Comparison of ENCODE assay signal across 8 cellular contexts in genomic region chr12:57846285-57846576, GRCh38. TPM values are rescaled to one million over a fixed set of nuclear protein-coding genes. Genes with fewer than 3 reads are reported as not detected.
DNase-seq lines count a peak whose midpoint lies in the region; ATAC-seq, FAIRE-seq and TF ChIP-seq lines count a peak whose summit lies in the region.

No MANE protein-coding gene starts in this region.

- no peaks in the 10 kb centered on the region for H3K9me2 ChIP-seq in DOHH2 (replicated peaks; ENCODE audit: control insufficient read depth, low read length)

- H3K27ac Mint-ChIP-seq in neural progenitor cell = no peak overlapping the region

- no TSS peak for BruUV-seq in endothelial cell of umbilical vein (replicated peaks; lab: Mats Ljungman, UMichigan)

- H3K27me3 ChIP-seq in DOHH2 (ENCODE audit: control insufficient read depth, low read length) (peaks cover 22% of the 10 kb centered on the region), endothelial cell of umbilical vein (ENCODE audit: control insufficient read depth in 2 of 2, insufficient read depth in 2 of 2, low read length in 2 of 2) (peaks cover 4% of the 10 kb centered on the region in 2 experiments), neural progenitor cell (peaks cover under 1% of the 10 kb centered on the region)

- H2AFZ ChIP-seq in endothelial cell of umbilical vein (ENCODE audit: low read depth, low read length) = peak overlapping the region; percentile 53
- peak overlapping the region; percentile 98 for H2AFZ ChIP-seq in neural progenitor cell (replicated peaks)

- peaks cover 50% of the 10 kb centered on the region for H3K79me2 ChIP-seq in DOHH2 (ENCODE audit: control insufficient read depth, low read length)
- peaks cover 50% of the 10 kb centered on the region for H3K79me2 ChIP-seq in endothelial cell of umbilical vein (ENCODE audit: control insufficient read depth, insufficient read depth, low read length)
- H3K79me2 ChIP-seq in neural progenitor cell (ENCODE audit: low read depth) = peaks cover 51% of the 10 kb centered on the region

- H3K4me2 ChIP-seq in DOHH2 (ENCODE audit: low read length) (peak overlapping the region; percentile 72), endothelial cell of umbilical vein (ENCODE audit: insufficient read depth, low read length) (peak overlapping the region; percentile 27), neural progenitor cell (peak overlapping the region; percentile 80)

- H3F3A ChIP-seq in DOHH2 (ENCODE audit: control insufficient read depth, insufficient read depth) (0 out of 2 replicates have a peak, but pooled peaks cover 3% of the 10 kb centered on the region), neural progenitor cell (ENCODE audit: low read depth) (peaks cover 41% of the 10 kb centered on the region)

- no peaks in the 10 kb centered on the region for H3K36me3 Mint-ChIP-seq in neural progenitor cell

- ATAC-seq in GM21526 (IDR thresholded peaks at IDR 0.05; ENCODE audit: low FRiP score, unreplicated experiment) (no peak), HG03196 (IDR thresholded peaks at IDR 0.05; ENCODE audit: unreplicated experiment) (no peak)

- POLR2A ChIA-PET in endothelial cell of umbilical vein (lab: Charles Lee) = interaction anchor here (0.6 to 2.5 kb wide), 8 partner anchors 10 to 59 kb away, joined by 3 to 18 read pairs (median 8); no protein-coding TSS in a partner anchor

- H3K4me1 ChIP-seq in DOHH2 (ENCODE audit: control insufficient read depth, low read length) (peaks cover 51% of the 10 kb centered on the region), endothelial cell of umbilical vein (ENCODE audit: control insufficient read depth, extremely low read depth, insufficient read depth, low read length) (peaks cover 27% of the 10 kb centered on the region), neural progenitor cell (peaks cover 37% of the 10 kb centered on the region)

- H3K36me3 ChIP-seq in DOHH2 (ENCODE audit: control insufficient read depth, low read length) = peaks cover 7% of the 10 kb centered on the region; the same call in 1 of the 2 replicates
- no peaks in the 10 kb centered on the region for H3K36me3 ChIP-seq in endothelial cell of umbilical vein (ENCODE audit: control insufficient read depth in 2 of 2, extremely low read depth in 1 of 2, insufficient read depth in 2 of 2, low read length in 2 of 2)
- no peaks in the 10 kb centered on the region for H3K36me3 ChIP-seq in neural progenitor cell

- peaks cover 48% of the 10 kb centered on the region for H3K4me1 Mint-ChIP-seq in neural progenitor cell

- dilution Hi-C loops in endothelial cell of umbilical vein (cut with MboI; ENCODE audit: extremely low pct_ligation_motif_present, low sequenced_read_pairs) = no loop called here

- peak overlapping the region; percentile 92 for H3K4me3 Mint-ChIP-seq in neural progenitor cell

- no peaks in the 10 kb centered on the region for H3K9me3 ChIP-seq in DOHH2 (ENCODE audit: control insufficient read depth, insufficient read depth, low read length)
- no peaks in the 10 kb centered on the region for H3K9me3 ChIP-seq in endothelial cell of umbilical vein (replicated peaks; ENCODE audit: control insufficient read depth, insufficient read depth, low read length)
- H3K9me3 ChIP-seq in neural progenitor cell (ENCODE audit: low read depth) = no peaks in the 10 kb centered on the region

- H3K27me3 Mint-ChIP-seq in neural progenitor cell (ENCODE audit: insufficient read depth, low read depth) = peaks cover 7% of the 10 kb centered on the region

- FAIRE-seq in endothelial cell of umbilical vein (lab: Jason Lieb, UNC) (no peak), urothelium cell line (lab: Jason Lieb, UNC) (no peak)

- H3K9me3 Mint-ChIP-seq in neural progenitor cell = no peaks in the 10 kb centered on the region

- H3K4me3 ChIP-seq in DOHH2 (ENCODE audit: low read length) (peak overlapping the region; percentile 86), HFF-Myc (replicated peaks; ENCODE audit: low read depth, low read length) (peak overlapping the region; percentile 94), endothelial cell of umbilical vein (replicated peaks in 1 of 3; ENCODE audit: insufficient read depth in 1 of 3, low read depth in 1 of 3, low read length in 3 of 3) (peak overlapping the region; percentile 88 to 100 (median 93)), neural progenitor cell (peak overlapping the region; percentile 95)

- no peak for DNase-seq in HFF-Myc (ENCODE audit: extremely low read depth, low read depth)
- no peak for DNase-seq in endothelial cell of umbilical vein (ENCODE audit: low read depth, low spot score)
- no peak for DNase-seq in neural progenitor cell (ENCODE audit: low spot score)
- DNase-seq in urothelium cell line (ENCODE audit: low spot score) = no peak

- H3K27ac ChIP-seq in DOHH2 (ENCODE audit: low read depth, low read length) = peak overlapping the region; percentile 79
- peak overlapping the region; percentile 85 for H3K27ac ChIP-seq in endothelial cell of umbilical vein (ENCODE audit: insufficient read depth, low read depth, low read length)
- peak overlapping the region; percentile 100 for H3K27ac ChIP-seq in neural progenitor cell

- H3K9me1 ChIP-seq in endothelial cell of umbilical vein (replicated peaks; ENCODE audit: control insufficient read depth, extremely low read depth, insufficient read depth, low read length) = no peaks in the 10 kb centered on the region

- TF ChIP-seq CTCF in DOHH2 (IDR thresholded peaks at IDR 0.05; ENCODE audit: low read depth, low read length, poor library complexity, severe bottlenecking) = no peak
- no peak for TF ChIP-seq CTCF in HFF-Myc (IDR thresholded peaks at IDR 0.05; ENCODE audit: low read depth, low read length, missing control alignments)
- no peak for TF ChIP-seq CTCF in endothelial cell of umbilical vein (IDR thresholded peaks at IDR 0.05; ENCODE audit: extremely low read depth in 1 of 2, insufficient read depth in 1 of 2, low read depth in 1 of 2, low read length in 2 of 2)
- TF ChIP-seq CTCF in neural progenitor cell (IDR thresholded peaks at IDR 0.05) = no peak

- H3K9ac ChIP-seq in endothelial cell of umbilical vein (replicated peaks; ENCODE audit: extremely low read depth, insufficient read depth, low read length) (peak overlapping the region; percentile 84), neural progenitor cell (peak overlapping the region; percentile 98)

- intact Hi-C loops in endothelial cell of umbilical vein (cut with micrococcal nuclease) = loop anchor here (1.0 kb wide), 3 partner anchors 15 to 74 kb away; partner anchors contain the start of genes EEF1AKMT3 and METTL1

- H4K20me1 ChIP-seq in DOHH2 (ENCODE audit: control insufficient read depth, insufficient read depth, low read depth, low read length) = peaks cover 21% of the 10 kb centered on the region
- H4K20me1 ChIP-seq in endothelial cell of umbilical vein (replicated peaks; ENCODE audit: control insufficient read depth, extremely low read depth, insufficient read depth, low read length) = peaks cover 10% of the 10 kb centered on the region
- H4K20me1 ChIP-seq in neural progenitor cell (ENCODE audit: low read depth) = peaks cover 47% of the 10 kb centered on the region

- CTCF ChIA-PET in endothelial cell of umbilical vein (lab: Charles Lee) = interaction anchor here (0.8 to 4.5 kb wide), 7 partner anchors 10 to 57 kb away, joined by 5 to 23 read pairs (median 7); no protein-coding TSS in a partner anchor

- peak; percentile 19; the same call in 1 of the 2 replicates for TF ChIP-seq POLR2A in Raji (IDR thresholded peaks at IDR 0.05; ENCODE audit: insufficient read depth, low read depth, low read length)
- TF ChIP-seq POLR2A in endothelial cell of umbilical vein (IDR thresholded peaks at IDR 0.05; ENCODE audit: low read depth, low read length) = no peak

TF ChIP-seq in endothelial cell of umbilical vein, 7 proteins besides CTCF, POLR2A, EP300 and RAD21:
- TF ChIP-seq GATA2 (IDR thresholded peaks at IDR 0.05; ENCODE audit: insufficient read depth, insufficient read length, low read depth, low read length) (no peak), MAX (IDR thresholded peaks at IDR 0.05; ENCODE audit: insufficient read depth, insufficient read length) (no peak), POLR2AphosphoS5 (IDR thresholded peaks at IDR 0.05; ENCODE audit: insufficient read depth, low read depth, low read length) (no peak), EZH2 (IDR thresholded peaks at IDR 0.05; ENCODE audit: borderline replicate concordance, low read depth, low read length, severe bottlenecking) (no peak), FOS (IDR thresholded peaks at IDR 0.05; ENCODE audit: borderline replicate concordance, insufficient read depth, low read length) (no peak)

RNA-seq across cellular contexts. Expression of gene CTDSP2, which starts 0.3 kb away (rescaled TPM):
- total RNA-seq in endothelial cell of umbilical vein = 128 and 142 TPM in 2 replicates
- polyA plus RNA-seq in endothelial cell of umbilical vein = 120 and 146 TPM in 2 replicates
- 159 and 167 TPM in 2 replicates for polyA plus RNA-seq in endothelial cell of umbilical vein (2011; cell fraction: cytosol; rRNA removed)
- polyA plus RNA-seq in endothelial cell of umbilical vein (2011; cell fraction: nucleus; rRNA removed) = 177 and 178 TPM in 2 replicates
- polyA plus RNA-seq in endothelial cell of umbilical vein (2012) = 99.2 and 104 TPM in 2 replicates
- polyA minus RNA-seq in endothelial cell of umbilical vein = 215 and 262 TPM in 2 replicates
- polyA minus RNA-seq in endothelial cell of umbilical vein (2011; cell fraction: cytosol; rRNA and poly(A)+ RNA removed) = 45.4 TPM
- 94.7 and 98.2 TPM in 2 replicates for polyA minus RNA-seq in endothelial cell of umbilical vein (2011; cell fraction: nucleus; rRNA and poly(A)+ RNA removed)
- 43.6 and 73.2 TPM in 2 replicates for total RNA-seq in neural progenitor cell (ENCODE audit: low replicate concordance)

RNA-seq across cellular contexts. Expression of gene AVIL, which starts 27.7 kb away (rescaled TPM):
- total RNA-seq in endothelial cell of umbilical vein (2.2 and 3.0 TPM in 2 replicates), neural progenitor cell (ENCODE audit: low replicate concordance) (0.12 and 0.37 TPM in 2 replicates)
- 1.0 and 1.1 TPM in 2 replicates for polyA plus RNA-seq in endothelial cell of umbilical vein
- polyA plus RNA-seq in endothelial cell of umbilical vein (2011; cell fraction: cytosol; rRNA removed) = 0.50 and 0.96 TPM in 2 replicates
- 9.2 and 11.1 TPM in 2 replicates for polyA plus RNA-seq in endothelial cell of umbilical vein (2011; cell fraction: nucleus; rRNA removed)
- 1.4 and 2.0 TPM in 2 replicates for polyA plus RNA-seq in endothelial cell of umbilical vein (2012)
- 2.4 and 3.1 TPM in 2 replicates for polyA minus RNA-seq in endothelial cell of umbilical vein
- polyA minus RNA-seq in endothelial cell of umbilical vein (2011; cell fraction: cytosol; rRNA and poly(A)+ RNA removed) = not detected
- 4.6 and 8.9 TPM in 2 replicates for polyA minus RNA-seq in endothelial cell of umbilical vein (2011; cell fraction: nucleus; rRNA and poly(A)+ RNA removed)

Comparison
In these comparisons a context has a peak if more than half of its experiments do, and no peak if none do; other contexts are left out.
1. H3K4me2 ChIP-seq: peak in every context shown above with its lines; median percentile 80 in neural progenitor cell; 72 in DOHH2; 27 in endothelial cell of umbilical vein.